17 cellular contexts compared by ENCODE assay signal in the genomic region with DNA sequence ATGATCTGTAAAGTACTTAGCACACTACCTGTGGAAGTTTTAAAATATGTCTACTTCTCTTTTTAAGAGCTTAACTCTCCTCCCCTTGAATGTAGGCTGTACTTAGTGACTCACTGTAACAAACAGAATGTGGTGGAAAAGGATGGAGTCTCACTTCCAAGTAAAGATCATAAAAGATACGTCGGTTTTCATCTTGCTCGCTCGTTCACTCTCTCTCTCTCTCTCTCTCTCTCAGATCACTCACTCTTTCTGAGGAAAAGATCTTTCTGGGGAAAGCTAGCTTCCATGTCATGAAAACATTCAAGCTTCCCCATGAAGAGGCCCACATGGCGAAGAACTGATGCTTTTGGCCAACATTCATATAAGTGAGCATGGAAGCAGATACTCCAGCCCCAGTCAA.
DNase-seq lines count a peak whose midpoint lies in the region; ATAC-seq, FAIRE-seq and TF ChIP-seq lines count a peak whose summit lies in the region.
"Had no signal": no experiment of that assay in that cellular context is flagged by ENCODE, and none has a peak within 500 bp of the region (broad histone marks: within the 10 kb centered on the region; RNA-seq: fewer than 3 reads in every experiment).

No MANE protein-coding gene starts in this region.

- DNase-seq in GM19239 (ENCODE audit: insufficient read length, low spot score) (no peak), Kasumi-1 (lab: John Stamatoyannopoulos, UW) (peak; percentile 25 to 52), MV-4-11 (lab: John Stamatoyannopoulos, UW) (peak; percentile 57), NCI-H748 treated with DMSO at 0.1 percent for 48 hours (lab: John Stamatoyannopoulos, UW) (no peak), GM10266 (ENCODE audit: extremely low spot score) (no peak)
- DNase-seq: ACHN; Caco-2; CD4-positive, alpha-beta T cell; GOT3; H7 had no signal

- ATAC-seq in GM21723 (IDR thresholded peaks at IDR 0.05; ENCODE audit: unreplicated experiment): no peak
- ATAC-seq: HCT116, HepG2 had no signal

- FAIRE-seq in GM19239 (lab: Jason Lieb, UNC): peak; percentile 26
- FAIRE-seq: D721Med, G401.6, GM12892, GM18507, HepG2 had no signal

- no peak for TF ChIP-seq CTCF in GM10266 (IDR thresholded peaks at IDR 0.05; ENCODE audit: control insufficient read depth, insufficient read depth, low read depth, missing control alignments)

Comparison
In these comparisons a context has a peak if more than half of its experiments do, and no peak if none do; other contexts are left out.
1. DNase-seq: peak in Kasumi-1 (2 of 2) and MV-4-11 (single experiment); none in GM19239 (single experiment), NCI-H748 treated with DMSO at 0.1 percent for 48 hours (single experiment) and GM10266 (single experiment).